In genomic region chr6:25835442-25836283, GRCh38 we compare ENCODE assay signal across 1 cellular context.
TF ChIP-seq lines count a peak whose summit lies in the region.

No MANE protein-coding gene starts in this region.

TF ChIP-seq in HepG2, 621 proteins besides CTCF, POLR2A, EP300 and RAD21 (continued from another document):
- peak; percentile 38; the same call in 1 of the 2 replicates for TF ChIP-seq NR2F2 (IDR thresholded peaks at IDR 0.05; ENCODE audit: borderline replicate concordance, low read depth)
- TF ChIP-seq, protein P1, sequence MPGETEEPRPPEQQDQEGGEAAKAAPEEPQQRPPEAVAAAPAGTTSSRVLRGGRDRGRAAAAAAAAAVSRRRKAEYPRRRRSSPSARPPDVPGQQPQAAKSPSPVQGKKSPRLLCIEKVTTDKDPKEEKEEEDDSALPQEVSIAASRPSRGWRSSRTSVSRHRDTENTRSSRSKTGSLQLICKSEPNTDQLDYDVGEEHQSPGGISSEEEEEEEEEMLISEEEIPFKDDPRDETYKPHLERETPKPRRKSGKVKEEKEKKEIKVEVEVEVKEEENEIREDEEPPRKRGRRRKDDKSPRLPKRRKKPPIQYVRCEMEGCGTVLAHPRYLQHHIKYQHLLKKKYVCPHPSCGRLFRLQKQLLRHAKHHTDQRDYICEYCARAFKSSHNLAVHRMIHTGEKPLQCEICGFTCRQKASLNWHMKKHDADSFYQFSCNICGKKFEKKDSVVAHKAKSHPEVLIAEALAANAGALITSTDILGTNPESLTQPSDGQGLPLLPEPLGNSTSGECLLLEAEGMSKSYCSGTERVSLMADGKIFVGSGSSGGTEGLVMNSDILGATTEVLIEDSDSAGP (CRISPR knock-in tag; IDR thresholded peaks at IDR 0.05; ENCODE audit: borderline replicate concordance): peak; percentile 51; the same call in 1 of the 2 replicates
- TF ChIP-seq, protein P2, sequence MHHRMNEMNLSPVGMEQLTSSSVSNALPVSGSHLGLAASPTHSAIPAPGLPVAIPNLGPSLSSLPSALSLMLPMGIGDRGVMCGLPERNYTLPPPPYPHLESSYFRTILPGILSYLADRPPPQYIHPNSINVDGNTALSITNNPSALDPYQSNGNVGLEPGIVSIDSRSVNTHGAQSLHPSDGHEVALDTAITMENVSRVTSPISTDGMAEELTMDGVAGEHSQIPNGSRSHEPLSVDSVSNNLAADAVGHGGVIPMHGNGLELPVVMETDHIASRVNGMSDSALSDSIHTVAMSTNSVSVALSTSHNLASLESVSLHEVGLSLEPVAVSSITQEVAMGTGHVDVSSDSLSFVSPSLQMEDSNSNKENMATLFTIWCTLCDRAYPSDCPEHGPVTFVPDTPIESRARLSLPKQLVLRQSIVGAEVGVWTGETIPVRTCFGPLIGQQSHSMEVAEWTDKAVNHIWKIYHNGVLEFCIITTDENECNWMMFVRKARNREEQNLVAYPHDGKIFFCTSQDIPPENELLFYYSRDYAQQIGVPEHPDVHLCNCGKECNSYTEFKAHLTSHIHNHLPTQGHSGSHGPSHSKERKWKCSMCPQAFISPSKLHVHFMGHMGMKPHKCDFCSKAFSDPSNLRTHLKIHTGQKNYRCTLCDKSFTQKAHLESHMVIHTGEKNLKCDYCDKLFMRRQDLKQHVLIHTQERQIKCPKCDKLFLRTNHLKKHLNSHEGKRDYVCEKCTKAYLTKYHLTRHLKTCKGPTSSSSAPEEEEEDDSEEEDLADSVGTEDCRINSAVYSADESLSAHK (CRISPR knock-in tag; IDR thresholded peaks at IDR 0.05; ENCODE audit: borderline replicate concordance): no peak
- TF ChIP-seq AHDC1 (CRISPR knock-in tag; IDR thresholded peaks at IDR 0.05; ENCODE audit: borderline replicate concordance): peak; percentile 89; the same call in 1 of the 2 replicates
- TF ChIP-seq ZNF44 (CRISPR knock-in tag; IDR thresholded peaks at IDR 0.05): 0 out of 2 replicates have a peak, but pooled peaks have one; percentile 20
- TF ChIP-seq ZBTB34 (CRISPR knock-in tag; IDR thresholded peaks at IDR 0.05): no peak
- TF ChIP-seq LCORL (IDR thresholded peaks at IDR 0.05): no peak
- TF ChIP-seq LCORL (CRISPR knock-in tag; IDR thresholded peaks at IDR 0.05): 0 out of 2 replicates have a peak, but pooled peaks have one; percentile 33
- TF ChIP-seq SOX6 (IDR thresholded peaks at IDR 0.05): no peak
- TF ChIP-seq SOX6 (CRISPR knock-in tag; IDR thresholded peaks at IDR 0.05): peak; percentile 57
- peak; percentile 19; the same call in 1 of the 2 replicates for TF ChIP-seq TARDBP (CRISPR knock-in tag; IDR thresholded peaks at IDR 0.05)
- peak; percentile 64 for TF ChIP-seq ZNF644 (CRISPR knock-in tag; IDR thresholded peaks at IDR 0.05; ENCODE audit: low read depth)
- TF ChIP-seq GABPB1 (CRISPR knock-in tag; IDR thresholded peaks at IDR 0.05): peak; percentile 36; the same call in 1 of the 2 replicates
- TF ChIP-seq GPN1 (CRISPR knock-in tag; IDR thresholded peaks at IDR 0.05; ENCODE audit: borderline replicate concordance): no peak
- TF ChIP-seq ZNF382 (CRISPR knock-in tag; IDR thresholded peaks at IDR 0.05; ENCODE audit: borderline replicate concordance): no peak
- TF ChIP-seq NFKBIZ (CRISPR knock-in tag; IDR thresholded peaks at IDR 0.05): no peak
- TF ChIP-seq ZNF34 (CRISPR knock-in tag; IDR thresholded peaks at IDR 0.05; ENCODE audit: borderline replicate concordance): no peak
- peak; percentile 67 for TF ChIP-seq POLR2AphosphoS5 (IDR thresholded peaks at IDR 0.05; ENCODE audit: low read depth, low read length)
TF ChIP-seq in HepG2: peak in this region for 109.
